19 cellular contexts compared by ENCODE assay signal in the genomic region with DNA sequence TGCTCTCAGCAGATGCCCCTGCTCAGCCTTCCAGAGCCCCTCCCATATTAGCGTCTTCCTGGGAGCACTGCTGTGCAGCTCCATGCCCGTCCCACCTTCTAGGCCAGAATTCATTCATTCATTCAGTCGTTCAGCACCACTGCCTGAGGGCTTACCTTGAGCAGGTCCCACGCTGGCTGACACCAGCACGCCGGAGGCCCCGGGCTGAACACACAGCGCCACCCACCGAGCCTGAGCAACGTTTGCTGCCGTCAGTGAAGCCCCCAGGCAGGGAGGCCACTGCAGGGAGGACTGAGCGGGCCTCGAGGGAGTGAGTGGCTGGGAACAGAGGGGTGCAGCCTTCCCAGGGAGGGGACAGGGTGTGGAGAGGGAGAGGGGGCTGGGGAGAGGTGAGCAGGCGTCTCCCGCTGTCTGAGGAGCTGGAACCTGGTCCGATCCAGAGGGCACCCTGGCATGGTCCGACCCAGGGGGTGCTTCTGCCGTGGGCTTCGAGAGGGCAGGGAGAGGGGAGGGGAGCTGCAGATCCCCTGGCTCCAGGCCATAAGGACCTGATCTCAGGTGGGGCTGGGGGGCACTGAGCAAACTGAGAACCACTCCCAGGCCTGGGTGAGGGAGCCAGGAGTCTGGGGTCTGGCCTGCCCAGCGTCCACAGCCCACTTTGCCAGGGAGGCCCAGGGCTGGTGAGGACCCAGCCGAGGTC.
DNase-seq lines count a peak whose midpoint lies in the region; ATAC-seq and TF ChIP-seq lines count a peak whose summit lies in the region.
"Had no signal": no experiment of that assay in that cellular context is flagged by ENCODE, and none has a peak within 500 bp of the region (broad histone marks: within the 10 kb centered on the region; RNA-seq: fewer than 3 reads in every experiment).

No MANE protein-coding gene starts in this region.

- H3K9me3 ChIP-seq in BLaER1 (peaks cover 6% of the 10 kb centered on the region), T-helper 17 cell (ENCODE audit: control insufficient read depth, low read length, poor library complexity, severe bottlenecking) (no peaks in the 10 kb centered on the region), lower lobe of right lung (peaks cover 5% of the 10 kb centered on the region)
- H3K9me3 ChIP-seq in CD4-positive, alpha-beta memory T cell (ENCODE audit: control insufficient read depth in 1 of 2, low read length in 2 of 2), result peaks cover 0 to 4% of the 10 kb centered on the region in 2 donors
- H3K9me3 ChIP-seq: Caco-2, prostate gland had no signal

- no peak overlapping the region for H3K4me3 Mint-ChIP-seq in CD4-positive, alpha-beta memory T cell
- H3K4me3 Mint-ChIP-seq in T-helper 17 cell, result no peak overlapping the region
- no peak overlapping the region for H3K4me3 Mint-ChIP-seq in HFFc6
- H3K4me3 Mint-ChIP-seq in activated T-cell treated with anti-CD3 and anti-CD28 coated beads, Interleukin-2, amount 50 U/mL, for 72 hours, result peak overlapping the region in 1 of 2 donors; percentile 68
- H3K4me3 Mint-ChIP-seq: central memory CD8-positive, alpha-beta T cell; natural killer cell treated with Interleukin-12 subunit alpha and Interleukin-12 subunit beta and Interleukin-15 and Interleukin-18, amount 100 ng/mL, for 72 hours had no signal

- peak overlapping the region; percentile 80 for H3K9ac ChIP-seq in BLaER1

- H3K27ac Mint-ChIP-seq in CD4-positive, alpha-beta memory T cell, result peak overlapping the region in 5 of 7 donors; percentile 90 to 98 (median 94)
- H3K27ac Mint-ChIP-seq in T-helper 17 cell (peak overlapping the region; percentile 95), HFFc6 (no peak overlapping the region)
- H3K27ac Mint-ChIP-seq in activated T-cell treated with anti-CD3 and anti-CD28 coated beads, Interleukin-2, amount 50 U/mL, for 72 hours, result no peak overlapping the region
- H3K27ac Mint-ChIP-seq: natural killer cell treated with Interleukin-12 subunit alpha and Interleukin-12 subunit beta and Interleukin-15 and Interleukin-18, amount 100 ng/mL, for 72 hours had no signal

- CTCF ChIA-PET in CD4-positive, alpha-beta memory T cell (lab: Charles Lee; ENCODE audit: partially characterized antibody), result no interaction called here

- no peaks in the 10 kb centered on the region for H3K36me3 Mint-ChIP-seq in CD4-positive, alpha-beta memory T cell
- H3K36me3 Mint-ChIP-seq in T-helper 17 cell (ENCODE audit: low read depth), result peaks cover 4% of the 10 kb centered on the region
- H3K36me3 Mint-ChIP-seq in HFFc6 (ENCODE audit: low read depth), result peaks cover 6% of the 10 kb centered on the region
- H3K36me3 Mint-ChIP-seq in activated T-cell treated with anti-CD3 and anti-CD28 coated beads, Interleukin-2, amount 50 U/mL, for 72 hours (ENCODE audit: insufficient read depth in 2 of 2), result peaks cover 7 to 10% of the 10 kb centered on the region in 2 donors
- H3K36me3 Mint-ChIP-seq: natural killer cell treated with Interleukin-12 subunit alpha and Interleukin-12 subunit beta and Interleukin-15 and Interleukin-18, amount 100 ng/mL, for 72 hours had no signal

- intact Hi-C loops in CD4-positive, alpha-beta memory T cell (cut with micrococcal nuclease), result no loop called here
- intact Hi-C loops in lower lobe of right lung (cut with DNase I), result no loop called here

- H3K4me1 Mint-ChIP-seq in CD4-positive, alpha-beta memory T cell, result peaks cover 3 to 22% (median 10%) of the 10 kb centered on the region in 4 donors
- peaks cover 19% of the 10 kb centered on the region for H3K4me1 Mint-ChIP-seq in T-helper 17 cell
- H3K4me1 Mint-ChIP-seq in HFFc6 (ENCODE audit: low read depth), result peaks cover 16% of the 10 kb centered on the region
- peaks cover 20% of the 10 kb centered on the region for H3K4me1 Mint-ChIP-seq in activated T-cell treated with anti-CD3 and anti-CD28 coated beads, Interleukin-2, amount 50 U/mL, for 72 hours (ENCODE audit: low read depth)

- peak overlapping the region; percentile 95 for H3K4me2 ChIP-seq in BLaER1

- H3K27me3 Mint-ChIP-seq in CD4-positive, alpha-beta memory T cell, result peaks cover 0 to 7% of the 10 kb centered on the region in 2 donors
- H3K27me3 Mint-ChIP-seq in T-helper 17 cell (peaks cover 35% of the 10 kb centered on the region), HFFc6 (ENCODE audit: insufficient read depth) (peaks cover 41% of the 10 kb centered on the region)
- peaks cover 31% of the 10 kb centered on the region for H3K27me3 Mint-ChIP-seq in activated T-cell treated with anti-CD3 and anti-CD28 coated beads, Interleukin-2, amount 50 U/mL, for 72 hours (ENCODE audit: low read depth)

- DNase-seq in CD4-positive, alpha-beta memory T cell, result no peak
- DNase-seq in T-helper 17 cell (no peak), iPS-NIHi11 (ENCODE audit: low spot score) (peak; percentile 68), HFFc6 (no peak), lower lobe of right lung (no peak), GM19238 (ENCODE audit: insufficient read length, low spot score) (no peak)
- no peak for DNase-seq in activated T-cell treated with anti-CD3 and anti-CD28 coated beads, Interleukin-2, amount 50 U/mL, for 72 hours
- DNase-seq: activated naive CD4-positive, alpha-beta T cell treated with anti-CD3 and anti-CD28 coated beads, Interleukin-2, amount 50 U/mL, for 16 hours; Caco-2; erythroblast; foreskin melanocyte; NCI-H1105 treated with DMSO at 0.1 percent for 48 hours; NCI-H2081 treated with DMSO at 0.1 percent for 48 hours had no signal

- H3K4me3 ChIP-seq in BLaER1, result peak overlapping the region; percentile 47
- no peak overlapping the region for H3K4me3 ChIP-seq in CD4-positive, alpha-beta memory T cell (ENCODE audit: low read length in 2 of 2)
- H3K4me3 ChIP-seq in lower lobe of right lung, result no peak overlapping the region
- H3K4me3 ChIP-seq: ascending aorta, prostate gland, tibial nerve had no signal

- TF ChIP-seq CTCF in HFFc6 (IDR thresholded peaks at IDR 0.05), result no peak
- no peak for TF ChIP-seq CTCF in lower lobe of right lung (IDR thresholded peaks at IDR 0.05)

- POLR2A ChIA-PET in CD4-positive, alpha-beta memory T cell (lab: Charles Lee; ENCODE audit: partially characterized antibody), result interaction anchor here (1.2 kb wide), 1 partner anchor 37 kb away, joined by 3 read pairs; no protein-coding TSS in a partner anchor

- no peaks in the 10 kb centered on the region for H4K20me1 ChIP-seq in BLaER1

- H3K9me3 Mint-ChIP-seq in CD4-positive, alpha-beta memory T cell, result peaks cover 0 to 15% (median 7%) of the 10 kb centered on the region in 8 donors
- peaks cover 13% of the 10 kb centered on the region for H3K9me3 Mint-ChIP-seq in HFFc6
- peaks cover 2 to 6% of the 10 kb centered on the region in 2 donors for H3K9me3 Mint-ChIP-seq in activated T-cell treated with anti-CD3 and anti-CD28 coated beads, Interleukin-2, amount 50 U/mL, for 72 hours
- H3K9me3 Mint-ChIP-seq: central memory CD8-positive, alpha-beta T cell; natural killer cell treated with Interleukin-12 subunit alpha and Interleukin-12 subunit beta and Interleukin-15 and Interleukin-18, amount 100 ng/mL, for 72 hours had no signal

- H3K4me1 ChIP-seq in BLaER1 (peaks cover 100% of the 10 kb centered on the region), lower lobe of right lung (no peaks in the 10 kb centered on the region)
- H3K4me1 ChIP-seq in CD4-positive, alpha-beta memory T cell (ENCODE audit: insufficient read depth, low read length), result peaks cover 23% of the 10 kb centered on the region
- H3K4me1 ChIP-seq: ascending aorta, Caco-2, prostate gland, tibial nerve had no signal

- H3K27ac ChIP-seq in BLaER1 (peak overlapping the region; percentile 93), lower lobe of right lung (no peak overlapping the region)
- no peak overlapping the region for H3K27ac ChIP-seq in CD4-positive, alpha-beta memory T cell (ENCODE audit: low read depth, low read length)
- H3K27ac ChIP-seq: ascending aorta, prostate gland, tibial nerve had no signal

- H3K36me3 ChIP-seq in BLaER1 (no peaks in the 10 kb centered on the region), lower lobe of right lung (no peaks in the 10 kb centered on the region)
- H3K36me3 ChIP-seq in CD4-positive, alpha-beta memory T cell (ENCODE audit: insufficient read depth, low read length), result no peaks in the 10 kb centered on the region
- H3K36me3 ChIP-seq: ascending aorta, prostate gland, tibial nerve had no signal

- H3K27me3 ChIP-seq in BLaER1 (no peaks in the 10 kb centered on the region), lower lobe of right lung (ENCODE audit: low read depth) (peaks cover 3% of the 10 kb centered on the region)
- H3K27me3 ChIP-seq in CD4-positive, alpha-beta memory T cell (ENCODE audit: insufficient read depth, low read length), result no peaks in the 10 kb centered on the region
- H3K27me3 ChIP-seq: ascending aorta had no signal

- no peak for ATAC-seq in T-helper 17 cell
- no peak for ATAC-seq in activated T-cell treated with anti-CD3 and anti-CD28 coated beads, Interleukin-2, amount 50 U/mL, for 72 hours (replicated peaks in 1 of 2)
- no peak for ATAC-seq in lower lobe of right lung

Comparison
In these comparisons a context has a peak if more than half of its experiments do, and no peak if none do; other contexts are left out.
1. H3K27ac Mint-ChIP-seq: peak in CD4-positive, alpha-beta memory T cell (5 of 7) and T-helper 17 cell (single experiment); none in HFFc6 (single experiment) and activated T-cell treated with anti-CD3 and anti-CD28 coated beads, Interleukin-2, amount 50 U/mL, for 72 hours (single experiment).